Comparison of ENCODE assay signal across 11 cellular contexts in the genomic region with DNA sequence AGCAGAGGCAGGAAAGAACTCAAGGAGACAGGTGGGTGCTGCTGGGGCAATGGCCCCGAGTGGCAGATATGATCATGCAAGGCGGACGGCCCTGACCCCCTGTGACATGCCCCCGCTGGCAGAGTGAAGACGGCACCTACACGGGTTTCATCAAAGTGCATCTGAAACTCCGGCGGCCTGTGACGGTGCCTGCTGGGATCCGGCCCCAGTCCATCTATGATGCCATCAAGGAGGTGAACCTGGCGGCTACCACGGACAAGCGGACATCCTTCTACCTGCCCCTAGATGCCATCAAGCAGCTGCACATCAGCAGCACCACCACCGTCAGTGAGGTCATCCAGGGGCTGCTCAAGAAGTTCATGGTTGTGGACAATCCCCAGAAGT. TPM values are rescaled to one million over a fixed set of nuclear protein-coding genes. Genes with fewer than 3 reads are reported as not detected.
DNase-seq lines count a peak whose midpoint lies in the region; ATAC-seq lines count a peak whose summit lies in the region.
"Had no signal": no experiment of that assay in that cellular context is flagged by ENCODE, and none has a peak within 500 bp of the region (broad histone marks: within the 10 kb centered on the region; RNA-seq: fewer than 3 reads in every experiment).

No MANE protein-coding gene starts in this region.

- no peaks in the 10 kb centered on the region for H3K27me3 ChIP-seq in esophagus (ENCODE audit: control insufficient read depth in 1 of 2, insufficient read depth in 2 of 2, low read length in 2 of 2)
- H3K27me3 ChIP-seq in SJCRH30: no peaks in the 10 kb centered on the region

- DNase-seq in stimulated activated naive CD8-positive, alpha-beta T cell treated with anti-CD3 and anti-CD28 coated beads, Interleukin-15, Interleukin-2, amounts not matched to agents 100 U/mL and 50 U/mL, for 24 hours: no peak
- DNase-seq in activated CD4-positive, alpha-beta memory T cell treated with anti-CD3 and anti-CD28 coated beads, Interleukin-2, amount 10 ng/mL, durations not matched to agents 7 days and 5 days: no peak
- DNase-seq in NK-92 treated with Interleukin-12 subunit alpha and Interleukin-12 subunit beta, amount 100 ng/mL, for 24 hours (lab: John Stamatoyannopoulos, UW): no peak
- DNase-seq in SJCRH30 (no peak), HT-29 (ENCODE audit: low spot score) (no peak)
- no peak for DNase-seq in effector CD4-positive, alpha-beta T cell
- DNase-seq: GF-D8 had no signal

- H3K9me3 Mint-ChIP-seq in stimulated activated naive CD8-positive, alpha-beta T cell treated with anti-CD3 and anti-CD28 coated beads, Interleukin-15, Interleukin-2, amounts not matched to agents 100 ng/mL and 50 ng/mL, for 24 hours: no peaks in the 10 kb centered on the region
- H3K9me3 Mint-ChIP-seq in activated CD4-positive, alpha-beta memory T cell treated with anti-CD3 and anti-CD28 coated beads, Interleukin-2, amount 10 ng/mL, durations not matched to agents 7 days and 5 days: no peaks in the 10 kb centered on the region

- peaks cover 5 to 26% of the 10 kb centered on the region in 2 donors for H3K4me1 ChIP-seq in esophagus (ENCODE audit: control insufficient read depth in 2 of 2, insufficient read depth in 2 of 2, low read length in 1 of 2)
- peaks cover 15% of the 10 kb centered on the region for H3K4me1 ChIP-seq in SJCRH30

- H3K4me1 Mint-ChIP-seq in stimulated activated naive CD8-positive, alpha-beta T cell treated with anti-CD3 and anti-CD28 coated beads, Interleukin-15, Interleukin-2, amounts not matched to agents 100 ng/mL and 50 ng/mL, for 24 hours (ENCODE audit: low read depth): peaks cover 94% of the 10 kb centered on the region
- H3K4me1 Mint-ChIP-seq in activated CD4-positive, alpha-beta memory T cell treated with anti-CD3 and anti-CD28 coated beads, Interleukin-2, amount 10 ng/mL, durations not matched to agents 7 days and 5 days: peaks cover 91% of the 10 kb centered on the region

- POLR2A ChIA-PET in activated CD4-positive, alpha-beta memory T cell treated with anti-CD3 and anti-CD28 coated beads, Interleukin-2, amount 10 ng/mL, durations not matched to agents 7 days and 5 days (lab: Charles Lee): interaction anchor here (1.1 to 28.4 kb wide), 9 partner anchors 9 to 102 kb away, joined by 3 to 1193 read pairs (median 7); a partner anchor contains a TSS

- H3K36me3 ChIP-seq in esophagus (ENCODE audit: control insufficient read depth in 2 of 2, insufficient read depth in 2 of 2, low read length in 1 of 2): peaks cover 0 to 24% of the 10 kb centered on the region in 2 donors
- no peaks in the 10 kb centered on the region; the same call in 1 of the 2 replicates for H3K36me3 ChIP-seq in SJCRH30

- no peak for ATAC-seq in stimulated activated naive CD8-positive, alpha-beta T cell treated with anti-CD3 and anti-CD28 coated beads, Interleukin-15, Interleukin-2, amounts not matched to agents 100 U/mL and 50 U/mL, for 24 hours

- no peaks in the 10 kb centered on the region for H3K27me3 Mint-ChIP-seq in stimulated activated naive CD8-positive, alpha-beta T cell treated with anti-CD3 and anti-CD28 coated beads, Interleukin-15, Interleukin-2, amounts not matched to agents 100 ng/mL and 50 ng/mL, for 24 hours
- H3K27me3 Mint-ChIP-seq in activated CD4-positive, alpha-beta memory T cell treated with anti-CD3 and anti-CD28 coated beads, Interleukin-2, amount 10 ng/mL, durations not matched to agents 7 days and 5 days: no peaks in the 10 kb centered on the region

- H3K4me3 Mint-ChIP-seq in stimulated activated naive CD8-positive, alpha-beta T cell treated with anti-CD3 and anti-CD28 coated beads, Interleukin-15, Interleukin-2, amounts not matched to agents 100 ng/mL and 50 ng/mL, for 24 hours: no peak overlapping the region
- no peak overlapping the region for H3K4me3 Mint-ChIP-seq in activated CD4-positive, alpha-beta memory T cell treated with anti-CD3 and anti-CD28 coated beads, Interleukin-2, amount 10 ng/mL, durations not matched to agents 7 days and 5 days

- H3K27ac ChIP-seq in esophagus (ENCODE audit: low read depth in 2 of 2, low read length in 1 of 2): peak overlapping the region; percentile 58 to 98
- no peak overlapping the region for H3K27ac ChIP-seq in SJCRH30
- H3K27ac ChIP-seq: KMS-11, lower lobe of right lung had no signal

- WGBS in esophagus, 2 donors: 86 to 88% methylated on average over 14 of the region's 14 CpGs

- CTCF ChIA-PET in activated CD4-positive, alpha-beta memory T cell treated with anti-CD3 and anti-CD28 coated beads, Interleukin-2, amount 10 ng/mL, durations not matched to agents 7 days and 5 days (lab: Charles Lee): interaction anchor here (0.7 to 15.1 kb wide), 16 partner anchors 8 to 122 kb away, joined by 3 to 524 read pairs (median 8); a partner anchor contains a TSS

- H3K9me3 ChIP-seq in esophagus (ENCODE audit: control insufficient read depth in 2 of 2, insufficient read depth in 1 of 2, low read depth in 1 of 2, low read length in 1 of 2): no peaks in the 10 kb centered on the region
- no peaks in the 10 kb centered on the region for H3K9me3 ChIP-seq in SJCRH30 (replicated peaks)
- H3K9me3 ChIP-seq: lower lobe of right lung had no signal

- H3K27ac Mint-ChIP-seq in stimulated activated naive CD8-positive, alpha-beta T cell treated with anti-CD3 and anti-CD28 coated beads, Interleukin-15, Interleukin-2, amounts not matched to agents 100 ng/mL and 50 ng/mL, for 24 hours: peak overlapping the region; percentile 100
- peak overlapping the region; percentile 90 for H3K27ac Mint-ChIP-seq in activated CD4-positive, alpha-beta memory T cell treated with anti-CD3 and anti-CD28 coated beads, Interleukin-2, amount 10 ng/mL, durations not matched to agents 7 days and 5 days

- peaks cover 95% of the 10 kb centered on the region for H3K36me3 Mint-ChIP-seq in stimulated activated naive CD8-positive, alpha-beta T cell treated with anti-CD3 and anti-CD28 coated beads, Interleukin-15, Interleukin-2, amounts not matched to agents 100 ng/mL and 50 ng/mL, for 24 hours (ENCODE audit: low read depth)
- peaks cover 95% of the 10 kb centered on the region for H3K36me3 Mint-ChIP-seq in activated CD4-positive, alpha-beta memory T cell treated with anti-CD3 and anti-CD28 coated beads, Interleukin-2, amount 10 ng/mL, durations not matched to agents 7 days and 5 days (ENCODE audit: low read depth)

- H3K4me3 ChIP-seq in esophagus (ENCODE audit: low read depth in 1 of 2, low read length in 2 of 2) (no peak overlapping the region), SJCRH30 (no peak overlapping the region)
- H3K4me3 ChIP-seq: lower lobe of right lung had no signal

RNA-seq across cellular contexts. Expression of a gene that starts 28.0 kb away (rescaled TPM):
- 10 to 100 TPM; 42.2 to 43.1 TPM for total RNA-seq in activated CD4-positive, alpha-beta memory T cell treated with anti-CD3 and anti-CD28 coated beads, Interleukin-2, amount 10 ng/mL, durations not matched to agents 7 days and 5 days
- polyA plus RNA-seq in esophagus: 10 to 100 TPM; 34.1 to 34.3 TPM
- 36.7 and 39.6 TPM in 2 replicates for total RNA-seq in SJCRH30 (2014; rRNA removed; shearing (Covaris generic))
- total RNA-seq in HT-29 (2014; rRNA removed; shearing (Covaris generic)): 46.0 and 47.4 TPM in 2 replicates

RNA-seq across cellular contexts. Expression of a gene that starts 51.1 kb away (rescaled TPM):
- 1 to 10 TPM; 8.8 to 9.2 TPM for total RNA-seq in activated CD4-positive, alpha-beta memory T cell treated with anti-CD3 and anti-CD28 coated beads, Interleukin-2, amount 10 ng/mL, durations not matched to agents 7 days and 5 days
- polyA plus RNA-seq in esophagus: 1 to 10 TPM in 1 of 2 donors, under 1 TPM in 1; 0.77 to 1.3 TPM
- 12.7 and 14.4 TPM in 2 replicates for total RNA-seq in SJCRH30 (2014; rRNA removed; shearing (Covaris generic))
- total RNA-seq in HT-29 (2014; rRNA removed; shearing (Covaris generic)): 0.31 and 0.36 TPM in 2 replicates
